13 cellular contexts compared by ENCODE assay signal in genomic region chr1:29592261-29592615, GRCh38.
DNase-seq lines count a peak whose midpoint lies in the region; ATAC-seq and TF ChIP-seq lines count a peak whose summit lies in the region.
"Had no signal": no experiment of that assay in that cellular context is flagged by ENCODE, and none has a peak within 500 bp of the region (broad histone marks: within the 10 kb centered on the region; RNA-seq: fewer than 3 reads in every experiment).

No MANE protein-coding gene starts in this region.

- H3K4me2 ChIP-seq in PC-3 (ENCODE audit: low read length): no peak overlapping the region
- H3K4me2 ChIP-seq: A549 had no signal

- H3K4me3 ChIP-seq in PC-3 (ENCODE audit: low read length): no peak overlapping the region
- H3K4me3 ChIP-seq: A549, GM12878 had no signal

- H3K4me1 ChIP-seq in PC-3 (ENCODE audit: insufficient read depth, low read length): peaks cover 35% of the 10 kb centered on the region
- H3K4me1 ChIP-seq: A549, BE2C, Caco-2 had no signal

- no peak for TF ChIP-seq CTCF in PC-3 (conservative IDR thresholded peaks at IDR 0.05; ENCODE audit: low read depth, low read length)

- H4K20me1 ChIP-seq in PC-3 (ENCODE audit: low read length): no peaks in the 10 kb centered on the region

- no peak overlapping the region for H3K9ac ChIP-seq in PC-3 (ENCODE audit: low read length)

- H3K27ac ChIP-seq in PC-3 (ENCODE audit: low read length): peak overlapping the region; percentile 86
- H3K27ac ChIP-seq: A549, HL-60 had no signal

- H3K9me3 ChIP-seq in PC-3 (ENCODE audit: low read length): no peaks in the 10 kb centered on the region
- H3K9me3 ChIP-seq: A549, BE2C, Caco-2 had no signal

- H3K9me2 ChIP-seq in PC-3 (replicated peaks; ENCODE audit: low read length): no peaks in the 10 kb centered on the region

- no peaks in the 10 kb centered on the region for H3K79me2 ChIP-seq in PC-3 (ENCODE audit: low read length)

- POLR2A ChIA-PET in PC-3 (lab: Charles Lee; ENCODE audit: unreplicated experiment): no interaction called here

- BruUV-seq in PC-3 (replicated peaks; lab: Mats Ljungman, UMichigan): no TSS peak

- H2AFZ ChIP-seq in PC-3 (ENCODE audit: low read length): no peak overlapping the region

- no peaks in the 10 kb centered on the region for H3K27me3 ChIP-seq in PC-3 (ENCODE audit: low read length)
- H3K27me3 ChIP-seq: BE2C had no signal

- no peaks in the 10 kb centered on the region for H3K36me3 ChIP-seq in PC-3 (ENCODE audit: low read depth, low read length)
- H3K36me3 ChIP-seq: BE2C had no signal

- CTCF ChIA-PET in PC-3 (lab: Charles Lee): no interaction called here

- DNase-seq in PC-3: no peak
- peak; percentile 38 for DNase-seq in ecto neural progenitor cell (ENCODE audit: low spot score)
- DNase-seq in mesenteric fat pad (ENCODE audit: low spot score): peak; percentile 68
- DNase-seq in DMS53 (lab: John Stamatoyannopoulos, UW): no peak
- DNase-seq in SKM-1 (lab: John Stamatoyannopoulos, UW; ENCODE audit: unreplicated experiment): no peak
- DNase-seq: BE2C; Caco-2; CD8-positive, alpha-beta memory T cell had no signal

- ATAC-seq in PC-3 (no peak), HG02938 (IDR thresholded peaks at IDR 0.05; ENCODE audit: unreplicated experiment) (no peak)
- ATAC-seq: A549, GM12878, HCT116 had no signal

- intact Hi-C loops in PC-3 (cut with micrococcal nuclease): loop anchor here (5.0 kb wide), 1 partner anchor 105 kb away; no protein-coding TSS in a partner anchor

- no peaks in the 10 kb centered on the region for H3F3A ChIP-seq in PC-3 (ENCODE audit: low read length, unreplicated experiment)

Comparison
In these comparisons a context has a peak if more than half of its experiments do, and no peak if none do; other contexts are left out.
1. DNase-seq: peak in ecto neural progenitor cell (single experiment) and mesenteric fat pad (single experiment); none in PC-3 (single experiment), DMS53 (single experiment) and SKM-1 (single experiment).